1 cellular context compared by ENCODE assay signal in genomic region chr7:1428941-1429444, GRCh38.
TF ChIP-seq lines count a peak whose summit lies in the region.

No MANE protein-coding gene starts in this region.

TF ChIP-seq in H1, 55 proteins besides CTCF, POLR2A, EP300 and RAD21:
- no peak for TF ChIP-seq JUND (IDR thresholded peaks at IDR 0.05; ENCODE audit: low read length)
- TF ChIP-seq RNF2 (IDR thresholded peaks at IDR 0.05; ENCODE audit: borderline replicate concordance, low read depth, low read length, missing control alignments, poor library complexity, severe bottlenecking) = no peak
- TF ChIP-seq KDM4A (IDR thresholded peaks at IDR 0.05; ENCODE audit: low read depth, low read length, severe bottlenecking) = no peak
- no peak for TF ChIP-seq CHD1 (IDR thresholded peaks at IDR 0.05; ENCODE audit: low read depth, low read length)
- TF ChIP-seq GTF2F1 (IDR thresholded peaks at IDR 0.05; ENCODE audit: borderline replicate concordance, low read depth, low read length) = no peak
- no peak for TF ChIP-seq ATF2 (IDR thresholded peaks at IDR 0.05; ENCODE audit: low read length)
- TF ChIP-seq HDAC2 (IDR thresholded peaks at IDR 0.05; ENCODE audit: borderline replicate concordance in 1 of 2, low read depth in 2 of 2, low read length in 2 of 2) = no peak
- no peak for TF ChIP-seq MAFK (IDR thresholded peaks at IDR 0.05; ENCODE audit: low read depth, low read length)
- TF ChIP-seq CBX8 (IDR thresholded peaks at IDR 0.05; ENCODE audit: borderline replicate concordance, low read depth, low read length) = no peak
- TF ChIP-seq BRCA1 (IDR thresholded peaks at IDR 0.05; ENCODE audit: low read depth, low read length) = no peak
- no peak for TF ChIP-seq CHD7 (IDR thresholded peaks at IDR 0.05; ENCODE audit: insufficient replicate concordance, low read length)
- TF ChIP-seq BACH1 (IDR thresholded peaks at IDR 0.05; ENCODE audit: low read length) = no peak
- TF ChIP-seq SP2 (IDR thresholded peaks at IDR 0.05; ENCODE audit: low read length) = no peak
- no peak for TF ChIP-seq USF2 (IDR thresholded peaks at IDR 0.05; ENCODE audit: low read length)
- no peak for TF ChIP-seq RXRA (IDR thresholded peaks at IDR 0.05; ENCODE audit: insufficient read depth, low read depth, low read length)
- TF ChIP-seq RBBP5 (IDR thresholded peaks at IDR 0.05; ENCODE audit: borderline replicate concordance, low read depth, low read length) = no peak
- TF ChIP-seq KDM1A (IDR thresholded peaks at IDR 0.05; ENCODE audit: borderline replicate concordance, low read length) = no peak
- TF ChIP-seq SUZ12 (IDR thresholded peaks at IDR 0.05; ENCODE audit: low read length) = no peak
- TF ChIP-seq TEAD4 (IDR thresholded peaks at IDR 0.05; ENCODE audit: low read depth, low read length) = no peak
- TF ChIP-seq E2F6 (IDR thresholded peaks at IDR 0.05) = no peak
